9 cellular contexts compared by ENCODE assay signal in the genomic region with DNA sequence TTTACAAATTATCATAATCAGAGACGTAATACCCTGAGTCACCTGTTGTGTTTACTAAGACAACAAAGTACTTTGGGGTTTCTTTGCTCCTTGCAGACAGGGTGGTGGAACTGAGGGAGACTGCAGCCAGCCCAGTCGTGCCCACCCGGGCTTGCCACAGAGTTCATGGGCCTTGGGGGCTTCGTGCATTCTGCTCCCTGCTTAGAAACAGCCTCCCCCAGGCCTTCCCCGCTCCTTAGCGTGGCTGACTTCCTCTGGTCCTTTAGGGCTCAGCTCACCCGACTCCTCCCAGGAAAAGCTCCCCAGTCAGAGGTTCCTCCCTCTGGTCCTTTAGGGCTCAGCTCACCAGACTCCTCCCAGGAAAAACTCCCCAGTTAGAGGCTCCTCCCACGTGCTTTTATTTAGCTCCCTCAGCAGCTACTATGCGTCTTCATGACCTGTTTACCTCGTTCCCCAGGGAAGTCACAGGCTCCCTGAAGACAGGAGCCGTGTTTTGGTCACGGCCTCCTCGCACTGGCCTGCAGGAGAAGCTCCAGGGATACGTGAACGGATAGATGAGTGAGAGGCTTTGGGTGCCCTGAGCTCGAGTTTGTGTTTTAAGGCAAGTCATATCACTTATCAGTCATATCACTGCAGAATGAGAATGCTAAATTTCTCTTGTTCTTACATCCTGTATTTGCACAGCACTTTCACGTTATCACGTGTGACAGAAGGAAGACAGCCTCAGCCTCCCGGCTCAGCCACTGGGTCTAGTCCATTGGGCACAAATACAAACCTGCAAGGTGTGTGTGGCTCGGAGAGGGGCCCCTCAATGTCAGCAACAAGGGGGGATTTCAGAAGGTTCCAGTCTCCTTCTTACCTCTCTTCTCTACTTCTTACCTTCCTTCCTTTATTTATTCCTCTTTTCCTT. TPM values are rescaled to one million over a fixed set of nuclear protein-coding genes. Genes with fewer than 3 reads are reported as not detected.
DNase-seq lines count a peak whose midpoint lies in the region; ATAC-seq and TF ChIP-seq lines count a peak whose summit lies in the region.
"Had no signal": no experiment of that assay in that cellular context is flagged by ENCODE, and none has a peak within 500 bp of the region (broad histone marks: within the 10 kb centered on the region; RNA-seq: fewer than 3 reads in every experiment).

No MANE protein-coding gene starts in this region.

- H3K27me3 ChIP-seq in NT2/D1 (ENCODE audit: insufficient read depth, insufficient read length): no peaks in the 10 kb centered on the region
- H3K27me3 ChIP-seq: cardiac muscle cell had no signal

- no peak overlapping the region for H3K4me3 Mint-ChIP-seq in endothelial cell (ENCODE audit: unreplicated experiment)

- no peak overlapping the region for H3K27ac Mint-ChIP-seq in endothelial cell (ENCODE audit: unreplicated experiment)

- no peak for TF ChIP-seq CTCF in endothelial cell (IDR thresholded peaks at IDR 0.05; ENCODE audit: unreplicated experiment)

- no peaks in the 10 kb centered on the region for H3K4me1 Mint-ChIP-seq in endothelial cell (ENCODE audit: unreplicated experiment)

- peaks cover 4% of the 10 kb centered on the region for H3K4me1 ChIP-seq in NT2/D1 (ENCODE audit: insufficient read depth, insufficient read length)

- H3K36me3 ChIP-seq in NT2/D1 (ENCODE audit: insufficient read depth, insufficient read length, low read length): no peaks in the 10 kb centered on the region
- H3K36me3 ChIP-seq: cardiac muscle cell had no signal

- H3K36me3 Mint-ChIP-seq in endothelial cell (ENCODE audit: low read depth, unreplicated experiment): no peaks in the 10 kb centered on the region

- H3K27me3 Mint-ChIP-seq in endothelial cell (ENCODE audit: unreplicated experiment): no peaks in the 10 kb centered on the region

- DNase-seq in DMS153 (lab: John Stamatoyannopoulos, UW): peak; percentile 65
- DNase-seq in NT2/D1 (ENCODE audit: low read depth, low spot score): peak; percentile 25
- peak; percentile 23 for DNase-seq in central memory CD4-positive, alpha-beta T cell
- DNase-seq in stimulated activated CD4-positive, alpha-beta T cell treated with anti-CD3 and anti-CD28 coated beads, Interleukin-4, amount 100 ng/mL, for 48 hours (ENCODE audit: low read depth in 2 of 2): peak; percentile 17 to 23
- DNase-seq in endothelial cell (ENCODE audit: low spot score): no peak
- DNase-seq in epidermal melanocyte (ENCODE audit: insufficient read length, low spot score): no peak

- ATAC-seq in GM21786 (IDR thresholded peaks at IDR 0.05; ENCODE audit: unreplicated experiment): peak; percentile 74
- ATAC-seq in HG03045 (IDR thresholded peaks at IDR 0.05; ENCODE audit: unreplicated experiment): no peak

- peaks cover 9% of the 10 kb centered on the region for H3K9me3 Mint-ChIP-seq in endothelial cell (ENCODE audit: unreplicated experiment)

- H3K4me3 ChIP-seq in NT2/D1 (ENCODE audit: insufficient read length, low read depth): no peak overlapping the region
- H3K4me3 ChIP-seq: cardiac muscle cell had no signal

- H3K9ac ChIP-seq in NT2/D1 (ENCODE audit: insufficient read length, low read depth): no peak overlapping the region

- H3K9me3 ChIP-seq in NT2/D1 (ENCODE audit: insufficient read depth, low read length): no peaks in the 10 kb centered on the region

RNA-seq across cellular contexts. Expression of gene VIPR2, which starts 52.7 kb away (rescaled TPM):
- total RNA-seq in endothelial cell (ENCODE audit: unreplicated experiment): 2.4 TPM

Comparison
In these comparisons a context has a peak if more than half of its experiments do, and no peak if none do; other contexts are left out.
1. DNase-seq: peak in DMS153 (single experiment), NT2/D1 (single experiment), central memory CD4-positive, alpha-beta T cell (single experiment) and stimulated activated CD4-positive, alpha-beta T cell treated with anti-CD3 and anti-CD28 coated beads, Interleukin-4, amount 100 ng/mL, for 48 hours (2 of 2); none in endothelial cell (single experiment) and epidermal melanocyte (single experiment).